In genomic region chr6:10609038-10609437, GRCh38 we compare ENCODE assay signal across 19 cellular contexts.
"Had no signal": no experiment of that assay in that cellular context is flagged by ENCODE, and none has a peak within 500 bp of the region (broad histone marks: within the 10 kb centered on the region; RNA-seq: fewer than 3 reads in every experiment).

No MANE protein-coding gene starts in this region.

- H3K9me3 ChIP-seq: neutrophil, suprapubic skin, upper lobe of right lung had no signal

- DNase-seq: cerebellar nuclear complex; effector memory CD8-positive, alpha-beta T cell; foreskin keratinocyte; head of caudate nucleus; hypothalamus; kidney glomerular epithelial cell; mesenchymal stem cell; midbrain; naive B cell; stimulated activated CD4-positive, alpha-beta T cell treated with anti-CD3 and anti-CD28 coated beads, Interleukin-2, amount 100 ng/mL, for 48 hours; stimulated activated naive CD4-positive, alpha-beta T cell treated with Interleukin-2 at 50 U/mL for 16 hours; tibial artery; upper lobe of right lung had no signal

- H3K27ac Mint-ChIP-seq: effector memory CD8-positive, alpha-beta T cell had no signal

- H3K27me3 Mint-ChIP-seq: dendritic cell treated with granulocyte-macrophage colony-stimulating factor and Interleukin-4, amounts not matched to agents 40 ng/mL and 50 ng/mL, for 4 days; effector memory CD8-positive, alpha-beta T cell; naive B cell had no signal

- H3K4me3 Mint-ChIP-seq: dendritic cell treated with granulocyte-macrophage colony-stimulating factor and Interleukin-4, amounts not matched to agents 40 ng/mL and 50 ng/mL, for 4 days; effector memory CD8-positive, alpha-beta T cell; naive B cell had no signal

- H3K27me3 ChIP-seq: cardiac muscle cell, foreskin keratinocyte, neutrophil, suprapubic skin, tibial artery, upper lobe of right lung had no signal

- H3K9me3 Mint-ChIP-seq: dendritic cell treated with granulocyte-macrophage colony-stimulating factor and Interleukin-4, amounts not matched to agents 40 ng/mL and 50 ng/mL, for 4 days; effector memory CD8-positive, alpha-beta T cell had no signal

- ATAC-seq: effector memory CD8-positive, alpha-beta T cell; foreskin keratinocyte; upper lobe of right lung had no signal

- H3K4me3 ChIP-seq: cardiac muscle cell, lung, smooth muscle cell, suprapubic skin, tibial artery, upper lobe of right lung had no signal

- H3K4me1 ChIP-seq: foreskin keratinocyte, suprapubic skin, upper lobe of right lung had no signal

- H3K36me3 ChIP-seq: cardiac muscle cell, neutrophil, suprapubic skin, tibial artery, upper lobe of right lung had no signal

- H3K27ac ChIP-seq: cardiac muscle cell, foreskin keratinocyte, neutrophil, suprapubic skin, tibial artery, upper lobe of right lung had no signal
